In the genomic region with DNA sequence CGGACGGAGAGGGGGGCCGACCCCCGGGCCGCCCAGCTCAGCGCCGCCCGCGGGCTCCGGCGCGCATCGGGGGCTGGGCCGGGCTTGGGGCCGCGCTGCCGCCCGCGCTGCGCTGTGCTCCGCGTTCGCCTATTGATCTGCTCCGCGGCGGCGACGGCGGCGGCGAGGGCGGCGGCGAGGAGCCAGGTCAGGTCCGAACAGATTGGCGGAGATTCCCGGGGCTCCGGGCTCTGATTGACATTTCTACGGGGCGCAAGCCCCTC, we compare ENCODE assay signal across 1 cellular context.
TF ChIP-seq lines count a peak whose summit lies in the region.

No MANE protein-coding gene starts in this region.

TF ChIP-seq in GM23338, 12 proteins besides CTCF, POLR2A, EP300 and RAD21 (continued from another document):
- TF ChIP-seq ZNF462 (CRISPR knock-in tag; IDR thresholded peaks at IDR 0.05) (no peak), JUNB (IDR thresholded peaks at IDR 0.05; ENCODE audit: unreplicated experiment) (no peak), ZNF331 (CRISPR knock-in tag; IDR thresholded peaks at IDR 0.05; ENCODE audit: low read depth) (no peak)
